Comparison of ENCODE assay signal across 21 cellular contexts in the genomic region with DNA sequence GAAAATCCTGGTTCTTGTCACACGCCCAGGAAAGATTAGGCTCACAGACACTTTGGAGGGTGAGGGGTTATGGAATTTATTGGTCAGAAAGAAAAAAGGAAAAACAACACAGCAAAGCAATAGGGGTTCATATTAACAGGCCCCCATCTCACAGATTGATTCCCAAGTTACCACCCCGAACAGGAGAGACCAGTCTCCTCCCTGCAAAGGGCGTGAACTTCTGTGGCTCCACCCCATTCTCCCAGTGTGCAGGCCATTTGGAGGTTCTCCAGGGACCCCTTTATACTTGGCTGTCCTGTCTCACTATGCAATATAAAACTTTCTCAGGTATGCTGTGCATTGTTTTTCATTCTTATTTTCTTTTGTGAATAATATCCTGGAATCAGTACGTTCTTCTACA. TPM values are rescaled to one million over a fixed set of nuclear protein-coding genes. Genes with fewer than 3 reads are reported as not detected.
DNase-seq lines count a peak whose midpoint lies in the region; ATAC-seq and TF ChIP-seq lines count a peak whose summit lies in the region.
"Had no signal": no experiment of that assay in that cellular context is flagged by ENCODE, and none has a peak within 500 bp of the region (broad histone marks: within the 10 kb centered on the region; RNA-seq: fewer than 3 reads in every experiment).

No MANE protein-coding gene starts in this region.

- no peak overlapping the region for H2AFZ ChIP-seq in GM23248
- H2AFZ ChIP-seq in smooth muscle cell (ENCODE audit: low read depth) = no peak overlapping the region

- no peaks in the 10 kb centered on the region for H3K27me3 ChIP-seq in GM23248 (replicated peaks; ENCODE audit: insufficient read depth)
- no peaks in the 10 kb centered on the region for H3K27me3 ChIP-seq in SJSA1 (replicated peaks)
- no peaks in the 10 kb centered on the region for H3K27me3 ChIP-seq in esophagus muscularis mucosa
- H3K27me3 ChIP-seq in sigmoid colon = no peaks in the 10 kb centered on the region
- H3K27me3 ChIP-seq in A673 (replicated peaks; ENCODE audit: insufficient read depth, low read depth, low read length, poor library complexity) = no peaks in the 10 kb centered on the region
- H3K27me3 ChIP-seq in smooth muscle cell (ENCODE audit: low read depth) = no peaks in the 10 kb centered on the region
- H3K27me3 ChIP-seq: SJCRH30 had no signal

- WGBS in GM23248 (ENCODE audit: low coverage in 1 of 2, low lambda C conversion rate in 2 of 2, missing lambda C conversion rate in 2 of 2), 2 experiments = 91 to 92% methylated on average over 4 of the region's 4 CpGs
- WGBS in esophagus muscularis mucosa = 63% methylated on average over 4 of the region's 4 CpGs
- WGBS in sigmoid colon, 2 donors = 88 to 90% methylated on average over 4 of the region's 4 CpGs
- 89% methylated on average over 4 of the region's 4 CpGs for WGBS in smooth muscle cell (ENCODE audit: low lambda C conversion rate)

- no TSS peak for BruUV-seq in A673 (replicated peaks; lab: Mats Ljungman, UMichigan)

- TF ChIP-seq EP300 in esophagus muscularis mucosa (IDR thresholded peaks at IDR 0.05) (no peak), sigmoid colon (IDR thresholded peaks at IDR 0.05) (no peak)

- CTCF ChIA-PET in A673 (lab: Charles Lee) = no interaction called here

- H3K9me3 ChIP-seq in GM23248 (ENCODE audit: low read depth) (no peaks in the 10 kb centered on the region), SJSA1 (replicated peaks) (no peaks in the 10 kb centered on the region), esophagus muscularis mucosa (no peaks in the 10 kb centered on the region), sigmoid colon (no peaks in the 10 kb centered on the region), A673 (ENCODE audit: low read depth, low read length, poor library complexity, severe bottlenecking) (no peaks in the 10 kb centered on the region), smooth muscle cell (replicated peaks; ENCODE audit: low read depth) (no peaks in the 10 kb centered on the region)
- H3K9me3 ChIP-seq: BLaER1, SJCRH30 had no signal

- ATAC-seq in GM19328 (IDR thresholded peaks at IDR 0.05; ENCODE audit: unreplicated experiment) = no peak
- ATAC-seq: Panc1 had no signal

- DNase-seq in GM23248 (no peak), SJSA1 (ENCODE audit: low read depth in 1 of 2, low spot score in 2 of 2) (no peak), esophagus muscularis mucosa (ENCODE audit: extremely low spot score) (peak; percentile 42), sigmoid colon (no peak), A673 (ENCODE audit: low spot score) (no peak), inferior parietal cortex (ENCODE audit: extremely low spot score) (no peak), smooth muscle cell (lab: John Stamatoyannopoulos, UW; ENCODE audit: unreplicated experiment) (no peak)
- DNase-seq: CD4-positive, alpha-beta T cell; COR-L47; DMS 273 treated with DMSO at 0.1 percent for 48 hours; DMS79 treated with DMSO at 0.1 percent for 48 hours; KBM-7; MM.1S; NCI-H1048; NCI-H1436; NCI-H187 treated with DMSO at 0.1 percent for 48 hours; NCI-H510A; SJCRH30 had no signal

- H3K4me1 ChIP-seq in GM23248 (ENCODE audit: insufficient read depth) (peaks cover 91% of the 10 kb centered on the region), SJSA1 (replicated peaks) (peaks cover 56% of the 10 kb centered on the region), esophagus muscularis mucosa (peaks cover 8 to 96% (median 93%) of the 10 kb centered on the region in 4 donors), sigmoid colon (peaks cover 0 to 100% (median 94%) of the 10 kb centered on the region in 4 donors), A673 (ENCODE audit: insufficient read depth, low read length, poor library complexity, severe bottlenecking) (peaks cover 11% of the 10 kb centered on the region), smooth muscle cell (ENCODE audit: low read depth) (peaks cover 22% of the 10 kb centered on the region)
- H3K4me1 ChIP-seq: BLaER1 had no signal

- in situ Hi-C loops in GM23248 (cut with MboI) = no loop called here

- H3K4me3 ChIP-seq in GM23248 = peak overlapping the region; percentile 84
- no peak overlapping the region for H3K4me3 ChIP-seq in SJSA1
- H3K4me3 ChIP-seq in esophagus muscularis mucosa = no peak overlapping the region
- no peak overlapping the region for H3K4me3 ChIP-seq in sigmoid colon
- no peak overlapping the region for H3K4me3 ChIP-seq in A673 (ENCODE audit: low read depth, low read length, poor library complexity, severe bottlenecking)
- no peak overlapping the region for H3K4me3 ChIP-seq in smooth muscle cell
- H3K4me3 ChIP-seq: BLaER1, SJCRH30 had no signal

- POLR2A ChIA-PET in A673 (lab: Charles Lee; ENCODE audit: low non-redundant PET) = no interaction called here

- H3F3A ChIP-seq in GM23248 (ENCODE audit: insufficient read depth) (peaks cover 98% of the 10 kb centered on the region), smooth muscle cell (ENCODE audit: low read depth) (peaks cover 4% of the 10 kb centered on the region)

- peaks cover 54% of the 10 kb centered on the region for H3K36me3 ChIP-seq in GM23248 (ENCODE audit: low read depth)
- peaks cover 60% of the 10 kb centered on the region for H3K36me3 ChIP-seq in SJSA1
- peaks cover 0 to 2% (median 0%) of the 10 kb centered on the region in 4 donors for H3K36me3 ChIP-seq in esophagus muscularis mucosa
- H3K36me3 ChIP-seq in sigmoid colon = no peaks in the 10 kb centered on the region
- no peaks in the 10 kb centered on the region for H3K36me3 ChIP-seq in A673 (ENCODE audit: insufficient read depth, low read length, poor library complexity, severe bottlenecking)
- no peaks in the 10 kb centered on the region for H3K36me3 ChIP-seq in smooth muscle cell (ENCODE audit: low read depth)
- H3K36me3 ChIP-seq: BLaER1, SJCRH30 had no signal

- intact Hi-C loops in esophagus muscularis mucosa (cut with DNase I) = no loop called here
- intact Hi-C loops in sigmoid colon (cut with DNase I) = no loop called here
- intact Hi-C loops in A673 (cut with micrococcal nuclease; ENCODE audit: unreplicated experiment) = no loop called here

- H3K27ac ChIP-seq in GM23248 = peak overlapping the region; percentile 95
- H3K27ac ChIP-seq in SJSA1 = 0 out of 2 replicates have a peak overlapping the region, but pooled peaks have one; percentile 4
- peak overlapping the region in 3 of 4 donors; percentile 10 to 47 (median 33) for H3K27ac ChIP-seq in esophagus muscularis mucosa (replicated peaks in 1 of 4)
- peak overlapping the region; percentile 16 to 94 (median 63) for H3K27ac ChIP-seq in sigmoid colon
- H3K27ac ChIP-seq in A673 (ENCODE audit: low read depth, low read length, poor library complexity, severe bottlenecking) = no peak overlapping the region
- H3K27ac ChIP-seq in smooth muscle cell (ENCODE audit: low read depth) = no peak overlapping the region
- H3K27ac ChIP-seq: BLaER1, SJCRH30 had no signal

- peak overlapping the region; percentile 98 for H3K4me2 ChIP-seq in GM23248 (ENCODE audit: unreplicated experiment)
- no peak overlapping the region for H3K4me2 ChIP-seq in smooth muscle cell
- H3K4me2 ChIP-seq: BLaER1 had no signal

- no peak for TF ChIP-seq POLR2A in esophagus muscularis mucosa (IDR thresholded peaks at IDR 0.05; ENCODE audit: low read depth)
- no peak for TF ChIP-seq POLR2A in sigmoid colon (IDR thresholded peaks at IDR 0.05)

- H4K20me1 ChIP-seq in GM23248 (ENCODE audit: insufficient read depth) (peaks cover 42% of the 10 kb centered on the region), smooth muscle cell (ENCODE audit: low read depth) (no peaks in the 10 kb centered on the region)

- H3K9me2 ChIP-seq in GM23248 (ENCODE audit: insufficient read depth) = no peaks in the 10 kb centered on the region

- TF ChIP-seq CTCF in esophagus muscularis mucosa (IDR thresholded peaks at IDR 0.05) (no peak), sigmoid colon (IDR thresholded peaks at IDR 0.05) (no peak), A673 (conservative IDR thresholded peaks at IDR 0.05; ENCODE audit: low read depth, low read length) (no peak), smooth muscle cell (IDR thresholded peaks at IDR 0.05; ENCODE audit: borderline replicate concordance, insufficient read depth, poor library complexity, severe bottlenecking) (no peak)

- H3K79me2 ChIP-seq in GM23248 (ENCODE audit: insufficient read depth) (peaks cover 100% of the 10 kb centered on the region), smooth muscle cell (ENCODE audit: low read depth) (peaks cover 53% of the 10 kb centered on the region)

- H3K9ac ChIP-seq in GM23248 (peak overlapping the region; percentile 86), smooth muscle cell (ENCODE audit: low read depth) (no peak overlapping the region)
- H3K9ac ChIP-seq: BLaER1 had no signal

RNA-seq across cellular contexts. Expression of gene FGF2, which starts 7.4 kb away (rescaled TPM):
- total RNA-seq in GM23248 (2014; rRNA removed; shearing (Covaris generic)) = 293 and 306 TPM in 2 replicates
- polyA plus RNA-seq in GM23248 (2016; fragmentation: Nextera tagmentation; extraction: Ambion mirVana) = 36.9 and 38.4 TPM in 2 replicates
- total RNA-seq in SJSA1 (2014; rRNA removed; shearing (Covaris generic)) = 34.9 and 42.9 TPM in 2 replicates
- 10 to 100 TPM; 27.0 to 46.4 (median 32.1) TPM for total RNA-seq in esophagus muscularis mucosa
- total RNA-seq in sigmoid colon = 10 to 100 TPM; 37.4 to 54.7 (median 46.4) TPM
- 1 to 10 TPM in 2 of 3 donors, under 1 TPM in 1; 0.46 to 2.7 (median 1.8) TPM for polyA plus RNA-seq in sigmoid colon
- total RNA-seq in A673 (2021) = 13.0 and 15.8 TPM in 2 replicates
- 17.7 and 18.9 TPM in 2 replicates for total RNA-seq in smooth muscle cell
- 9.4 and 11.8 TPM in 2 replicates for polyA plus RNA-seq in smooth muscle cell
- total RNA-seq: CD4-positive, alpha-beta T cell had no signal

Comparison
In these comparisons a context has a peak if more than half of its experiments do, and no peak if none do; other contexts are left out.
1. H3K27ac ChIP-seq: peak in GM23248 (single experiment), SJSA1 (single experiment), esophagus muscularis mucosa (3 of 4) and sigmoid colon (4 of 4); none in A673 (single experiment) and smooth muscle cell (single experiment).